ENCODE assay signal across 1 cellular context in genomic region chr19:10976200-10976892, GRCh38.
TF ChIP-seq lines count a peak whose summit lies in the region.

No MANE protein-coding gene starts in this region.

TF ChIP-seq in HepG2, 621 proteins besides CTCF, POLR2A, EP300 and RAD21:
- no peak for TF ChIP-seq KLF11 (CRISPR knock-in tag; IDR thresholded peaks at IDR 0.05)
- TF ChIP-seq TCF7L2 (IDR thresholded peaks at IDR 0.05; ENCODE audit: low read depth, low read length), result no peak
- peak; percentile 45; the same call in 1 of the 2 replicates for TF ChIP-seq ZNF362 (CRISPR knock-in tag; IDR thresholded peaks at IDR 0.05; ENCODE audit: borderline replicate concordance)
- TF ChIP-seq HMGXB3 (CRISPR knock-in tag; IDR thresholded peaks at IDR 0.05; ENCODE audit: borderline replicate concordance), result no peak
- no peak for TF ChIP-seq SKIL (CRISPR knock-in tag; IDR thresholded peaks at IDR 0.05; ENCODE audit: borderline replicate concordance)
- no peak for TF ChIP-seq ZNF34 (CRISPR knock-in tag; IDR thresholded peaks at IDR 0.05; ENCODE audit: borderline replicate concordance)
- no peak for TF ChIP-seq STAG1 (CRISPR knock-in tag; IDR thresholded peaks at IDR 0.05)
- no peak for TF ChIP-seq ZNF713 (CRISPR knock-in tag; IDR thresholded peaks at IDR 0.05)
- TF ChIP-seq MATR3 (CRISPR knock-in tag; IDR thresholded peaks at IDR 0.05), result no peak
- peak; percentile 68 for TF ChIP-seq TEAD3 (CRISPR knock-in tag; optimal IDR thresholded peaks at IDR 0.05; ENCODE audit: borderline replicate concordance)
- TF ChIP-seq ETS1 (CRISPR knock-in tag; IDR thresholded peaks at IDR 0.05), result no peak
